Comparison of ENCODE assay signal across 8 cellular contexts in the genomic region with DNA sequence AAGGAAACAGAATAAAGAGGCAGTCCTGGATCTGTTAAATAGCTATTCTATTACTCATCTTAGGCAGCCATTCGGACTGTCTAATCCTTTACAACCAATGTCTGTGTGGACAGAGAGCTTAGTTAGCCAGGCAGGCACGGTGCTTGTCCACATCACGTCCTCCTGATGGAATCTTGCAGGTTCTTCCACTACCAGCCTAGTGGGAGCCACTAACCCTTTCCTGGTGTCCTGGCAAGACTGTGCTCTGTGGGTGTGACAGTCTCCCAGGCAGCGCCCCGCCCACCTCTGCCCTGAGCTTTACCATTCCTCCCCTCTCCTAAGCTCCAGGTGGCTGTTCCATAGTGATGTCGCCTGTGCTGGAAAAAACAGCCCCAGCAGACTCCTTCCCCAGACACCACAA.
A peak's percentile ranks its signal among the peaks of the same experiment; 100 is the strongest.
DNase-seq lines count a peak whose midpoint lies in the region; ATAC-seq and TF ChIP-seq lines count a peak whose summit lies in the region.

No MANE protein-coding gene starts in this region.

- 96 to 97% methylated on average over 6 of the region's 6 CpGs for WGBS in heart right ventricle, 2 donors

- no peak overlapping the region for H3K4me3 ChIP-seq in BE2C (ENCODE audit: low read depth, low read length)
- no peak overlapping the region for H3K4me3 ChIP-seq in lower lobe of right lung
- H3K4me3 ChIP-seq in heart right ventricle, result no peak overlapping the region

- no peaks in the 10 kb centered on the region for H3K9me3 Mint-ChIP-seq in activated T-helper 2 cell treated with anti-CD3 and anti-CD28 coated beads, Interferon-gamma antibody, Interleukin-2, Interleukin-4, amounts not matched to agents 10 μg/mL and 5 μg/mL and 100 μg/mL, durations not matched to agents 14 hours and 24 hours and 36 hours

- H3K4me3 Mint-ChIP-seq in activated T-helper 2 cell treated with anti-CD3 and anti-CD28 coated beads, Interferon-gamma antibody, Interleukin-2, Interleukin-4, amounts not matched to agents 10 μg/mL and 5 μg/mL and 100 μg/mL, durations not matched to agents 14 hours and 24 hours and 36 hours (ENCODE audit: low read depth), result peak overlapping the region; percentile 67

- H3K9me3 ChIP-seq in BE2C (no peaks in the 10 kb centered on the region), lower lobe of right lung (no peaks in the 10 kb centered on the region), heart right ventricle (no peaks in the 10 kb centered on the region)

- peaks cover 61% of the 10 kb centered on the region for H3K36me3 Mint-ChIP-seq in activated T-helper 2 cell treated with anti-CD3 and anti-CD28 coated beads, Interferon-gamma antibody, Interleukin-2, Interleukin-4, amounts not matched to agents 10 μg/mL and 5 μg/mL and 100 μg/mL, durations not matched to agents 14 hours and 24 hours and 36 hours (ENCODE audit: low read depth)

- TF ChIP-seq CTCF in BE2C (IDR thresholded peaks at IDR 0.05; ENCODE audit: low read depth, low read length) (no peak), lower lobe of right lung (IDR thresholded peaks at IDR 0.05) (no peak), heart right ventricle (IDR thresholded peaks at IDR 0.05) (no peak)

- H3K27ac Mint-ChIP-seq in activated T-helper 2 cell treated with anti-CD3 and anti-CD28 coated beads, Interferon-gamma antibody, Interleukin-2, Interleukin-4, amounts not matched to agents 10 μg/mL and 5 μg/mL and 100 μg/mL, durations not matched to agents 14 hours and 24 hours and 36 hours, result peak overlapping the region; percentile 99

- no peaks in the 10 kb centered on the region for H3K27me3 Mint-ChIP-seq in activated T-helper 2 cell treated with anti-CD3 and anti-CD28 coated beads, Interferon-gamma antibody, Interleukin-2, Interleukin-4, amounts not matched to agents 10 μg/mL and 5 μg/mL and 100 μg/mL, durations not matched to agents 14 hours and 24 hours and 36 hours (ENCODE audit: low read depth)

- H3K27ac ChIP-seq in lower lobe of right lung (no peak overlapping the region), heart right ventricle (no peak overlapping the region)

- intact Hi-C loops in activated T-helper 2 cell treated with anti-CD3 and anti-CD28 coated beads, Interferon-gamma antibody, Interleukin-2, Interleukin-4, amounts not matched to agents 10 μg/mL and 5 μg/mL and 100 μg/mL, durations not matched to agents 14 hours and 24 hours and 36 hours (cut with micrococcal nuclease), result loop anchor here (5.0 kb wide), 1 partner anchor 578 kb away; no protein-coding TSS in a partner anchor
- intact Hi-C loops in lower lobe of right lung (cut with DNase I) (no loop called here), heart right ventricle (cut with DNase I) (loop anchor here in 1 of 10 donors (10.0 kb wide), 2 partner anchors 129 to 339 kb away; a partner anchor contains a TSS)

- H3K4me1 Mint-ChIP-seq in activated T-helper 2 cell treated with anti-CD3 and anti-CD28 coated beads, Interferon-gamma antibody, Interleukin-2, Interleukin-4, amounts not matched to agents 10 μg/mL and 5 μg/mL and 100 μg/mL, durations not matched to agents 14 hours and 24 hours and 36 hours (ENCODE audit: low read depth), result peaks cover 62% of the 10 kb centered on the region

- peak; percentile 31 for DNase-seq in BE2C
- DNase-seq in HK-2 (ENCODE audit: unreplicated experiment), result peak; percentile 9
- DNase-seq in activated T-helper 2 cell treated with anti-CD3 and anti-CD28 coated beads, Interferon-gamma antibody, Interleukin-2, Interleukin-4, amounts not matched to agents 10 μg/mL and 5 μg/mL and 100 μg/mL, durations not matched to agents 14 hours and 24 hours and 36 hours (ENCODE audit: low spot score), result no peak
- no peak for DNase-seq in lower lobe of right lung
- no peak for DNase-seq in activated gamma-delta T cell treated with Interleukin-2 at 50 U/mL for 16 hours
- no peak for DNase-seq in heart right ventricle
- DNase-seq in cerebellar nuclear complex (lab: John Stamatoyannopoulos, UW), result no peak

- ATAC-seq in lower lobe of right lung (peak; percentile 25 to 44), HG03378 (IDR thresholded peaks at IDR 0.05; ENCODE audit: unreplicated experiment) (no peak), heart right ventricle (no peak)

- H3K27me3 ChIP-seq in BE2C, result no peaks in the 10 kb centered on the region
- H3K27me3 ChIP-seq in lower lobe of right lung (ENCODE audit: low read depth), result no peaks in the 10 kb centered on the region
- no peaks in the 10 kb centered on the region for H3K27me3 ChIP-seq in heart right ventricle

- H3K4me1 ChIP-seq in BE2C (no peaks in the 10 kb centered on the region), lower lobe of right lung (no peaks in the 10 kb centered on the region), heart right ventricle (peaks cover 0 to 47% (median 22%) of the 10 kb centered on the region in 9 donors)

- H3K36me3 ChIP-seq in BE2C (no peaks in the 10 kb centered on the region), lower lobe of right lung (no peaks in the 10 kb centered on the region), heart right ventricle (peaks cover 0 to 6% (median 0%) of the 10 kb centered on the region in 9 donors)

Comparison
In these comparisons a context has a peak if more than half of its experiments do, and no peak if none do; other contexts are left out.
1. DNase-seq: peak in BE2C (single experiment) and HK-2 (single experiment); none in activated T-helper 2 cell treated with anti-CD3 and anti-CD28 coated beads, Interferon-gamma antibody, Interleukin-2, Interleukin-4, amounts not matched to agents 10 μg/mL and 5 μg/mL and 100 μg/mL, durations not matched to agents 14 hours and 24 hours and 36 hours (single experiment), lower lobe of right lung (single experiment), activated gamma-delta T cell treated with Interleukin-2 at 50 U/mL for 16 hours (single experiment), heart right ventricle (0 of 2) and cerebellar nuclear complex (0 of 2).
2. ATAC-seq: peak in lower lobe of right lung (2 of 2); none in HG03378 (single experiment) and heart right ventricle (0 of 8).